Comparison of ENCODE assay signal across 6 cellular contexts in genomic region chr11:64241175-64241429, GRCh38. TPM values are rescaled to one million over a fixed set of nuclear protein-coding genes. Genes with fewer than 3 reads are reported as not detected.
A peak's percentile ranks its signal among the peaks of the same experiment; 100 is the strongest.
DNase-seq lines count a peak whose midpoint lies in the region; ATAC-seq and TF ChIP-seq lines count a peak whose summit lies in the region.

No MANE protein-coding gene starts in this region.

- H3K36me3 ChIP-seq in neuron (ENCODE audit: insufficient read depth, low read length), result peaks cover 15% of the 10 kb centered on the region

- no peaks in the 10 kb centered on the region for H3K27me3 ChIP-seq in neuron (ENCODE audit: insufficient read depth, low read length)

- no peaks in the 10 kb centered on the region for H3K9me3 ChIP-seq in neuron (ENCODE audit: low read length)

- POLR2A ChIA-PET in MCF 10A (lab: Yijun Ruan, JAX), result interaction anchor here (0.6 to 10.8 kb wide), 18 partner anchors 10 to 1620 kb away, joined by 3 to 122 read pairs (median 4); partner anchors contain the start of genes B3GAT3, BAD, CATSPERZ and DNAJC4

- H3K27me3 Mint-ChIP-seq in MCF 10A (ENCODE audit: insufficient read depth, unreplicated experiment), result no peaks in the 10 kb centered on the region

- peaks cover 56% of the 10 kb centered on the region for H3K36me3 Mint-ChIP-seq in MCF 10A (ENCODE audit: insufficient read depth, unreplicated experiment)

- CTCF ChIA-PET in MCF 10A (lab: Yijun Ruan, JAX), result interaction anchor here (0.7 to 1.3 kb wide), 5 partner anchors 10 to 395 kb away, joined by 3 to 5 read pairs (median 4); partner anchors contain the start of gene PLCB3

- H3K4me3 Mint-ChIP-seq in MCF 10A (ENCODE audit: unreplicated experiment), result peak overlapping the region; percentile 93

- peak overlapping the region; percentile 98 for H3K27ac Mint-ChIP-seq in MCF 10A (ENCODE audit: low read depth, unreplicated experiment)

- peak overlapping the region; percentile 23 for H2AFZ ChIP-seq in neuron (ENCODE audit: low read depth, low read length)

- H3K9me3 Mint-ChIP-seq in MCF 10A (ENCODE audit: unreplicated experiment), result no peaks in the 10 kb centered on the region

- ATAC-seq in HG02885 (IDR thresholded peaks at IDR 0.05; ENCODE audit: poor library complexity, unreplicated experiment), result peak; percentile 68
- no peak for ATAC-seq in GM19467 (IDR thresholded peaks at IDR 0.05; ENCODE audit: unreplicated experiment)

- H3K4me1 Mint-ChIP-seq in MCF 10A (ENCODE audit: insufficient read depth, unreplicated experiment), result peaks cover 19% of the 10 kb centered on the region

- no TSS peak for BruUV-seq in MCF 10A (replicated peaks; lab: Mats Ljungman, UMichigan)

- H3K4me1 ChIP-seq in neuron (ENCODE audit: insufficient read depth, low read length), result peaks cover 27% of the 10 kb centered on the region

- H3K4me3 ChIP-seq in neuron (ENCODE audit: low read length), result peak overlapping the region; percentile 89

- DNase-seq in MCF 10A (ENCODE audit: unreplicated experiment) (no peak), NCI-H2196 treated with DMSO at 0.1 percent for 48 hours (lab: John Stamatoyannopoulos, UW; ENCODE audit: unreplicated experiment) (no peak), superior temporal gyrus (ENCODE audit: extremely low spot score) (no peak)

- intact Hi-C loops in MCF 10A (cut with micrococcal nuclease), result no loop called here

- no peak for TF ChIP-seq CTCF in MCF 10A (IDR thresholded peaks at IDR 0.05; ENCODE audit: unreplicated experiment)

RNA-seq across cellular contexts. Expression of gene FKBP2, which starts 0.2 kb away (rescaled TPM):
- total RNA-seq in MCF 10A (2022), result 84.7 and 86.0 TPM in 2 replicates

RNA-seq across cellular contexts. Expression of gene PPP1R14B, which starts 5.6 kb away (rescaled TPM):
- 583 and 684 TPM in 2 replicates for total RNA-seq in MCF 10A (2022)

RNA-seq across cellular contexts. Expression of gene VEGFB, which starts 6.7 kb away (rescaled TPM):
- total RNA-seq in MCF 10A (2022), result 46.0 and 60.3 TPM in 2 replicates

RNA-seq across cellular contexts. Expression of gene PLCB3, which starts 10.2 kb away (rescaled TPM):
- 34.6 and 39.0 TPM in 2 replicates for total RNA-seq in MCF 10A (2022)

RNA-seq across cellular contexts. Expression of gene DNAJC4, which starts 10.8 kb away (rescaled TPM):
- 19.5 and 27.0 TPM in 2 replicates for total RNA-seq in MCF 10A (2022)
